ENCODE assay signal across 15 cellular contexts in genomic region chr14:74551903-74552371, GRCh38. TPM values are rescaled to one million over a fixed set of nuclear protein-coding genes. Genes with fewer than 3 reads are reported as not detected.
A peak's percentile ranks its signal among the peaks of the same experiment; 100 is the strongest.
DNase-seq lines count a peak whose midpoint lies in the region; ATAC-seq and TF ChIP-seq lines count a peak whose summit lies in the region.
"Had no signal": no experiment of that assay in that cellular context is flagged by ENCODE, and none has a peak within 500 bp of the region (broad histone marks: within the 10 kb centered on the region; RNA-seq: fewer than 3 reads in every experiment).

No MANE protein-coding gene starts in this region.

- H3K36me3 ChIP-seq in adrenal gland (replicated peaks in 1 of 2) (no peaks in the 10 kb centered on the region), heart right ventricle (peaks cover 0 to 18% (median 0%) of the 10 kb centered on the region in 9 donors), osteoblast (ENCODE audit: insufficient read depth, low read length) (peaks cover 90% of the 10 kb centered on the region), uterus (no peaks in the 10 kb centered on the region)

- H3K4me3 Mint-ChIP-seq in type B pancreatic cell = no peak overlapping the region
- H3K4me3 Mint-ChIP-seq: activated CD8-positive, alpha-beta memory T cell treated with anti-CD3 and anti-CD28 coated beads, Interleukin-2, amount 10 ng/mL, durations not matched to agents 7 days and 5 days; activated naive CD4-positive, alpha-beta T cell treated with anti-CD3 and anti-CD28 coated beads, Interleukin-2, amount 10 ng/mL, durations not matched to agents 7 days and 5 days; central memory CD8-positive, alpha-beta T cell had no signal

- H3K27me3 ChIP-seq in adrenal gland = no peaks in the 10 kb centered on the region
- H3K27me3 ChIP-seq in heart right ventricle = no peaks in the 10 kb centered on the region
- H3K27me3 ChIP-seq in osteoblast (ENCODE audit: insufficient read depth, low read length) = no peaks in the 10 kb centered on the region
- no peaks in the 10 kb centered on the region for H3K27me3 ChIP-seq in uterus

- H4K20me1 ChIP-seq in osteoblast (ENCODE audit: insufficient read depth, low read length) = peaks cover 9% of the 10 kb centered on the region

- H3K4me1 ChIP-seq in adrenal gland (replicated peaks in 1 of 2) = no peaks in the 10 kb centered on the region
- peaks cover 13 to 45% (median 33%) of the 10 kb centered on the region in 9 donors for H3K4me1 ChIP-seq in heart right ventricle
- peaks cover 15% of the 10 kb centered on the region for H3K4me1 ChIP-seq in osteoblast (ENCODE audit: insufficient read depth, low read length)
- peaks cover 0 to 8% of the 10 kb centered on the region in 2 donors for H3K4me1 ChIP-seq in uterus

- 60 to 76% (median 71%) methylated on average over 7 to 17 of the region's 17 CpGs for WGBS in adrenal gland, 4 donors
- WGBS in heart right ventricle, 2 donors = 28 to 34% methylated on average over 17 of the region's 17 CpGs

- H3K27ac ChIP-seq in adrenal gland = peak overlapping the region in 1 of 5 donors; percentile 28
- H3K27ac ChIP-seq in heart right ventricle = peak overlapping the region in 7 of 10 donors; percentile 13 to 70 (median 54)
- H3K27ac ChIP-seq in osteoblast (ENCODE audit: low read depth, low read length) = peak overlapping the region; percentile 12
- H3K27ac ChIP-seq in uterus = peak overlapping the region; percentile 20 to 38
- H3K27ac ChIP-seq: epithelial cell of prostate had no signal

- ATAC-seq in heart right ventricle = peak; percentile 39 to 81 (median 68)
- ATAC-seq: activated CD8-positive, alpha-beta memory T cell treated with anti-CD3 and anti-CD28 coated beads, Interleukin-2, amount 10 ng/mL, durations not matched to agents 7 days and 5 days had no signal

- H3K27me3 Mint-ChIP-seq in type B pancreatic cell = peaks cover 3% of the 10 kb centered on the region
- H3K27me3 Mint-ChIP-seq: central memory CD8-positive, alpha-beta T cell had no signal

- H3K79me2 ChIP-seq in osteoblast (ENCODE audit: insufficient read depth, low read length) = peaks cover 52% of the 10 kb centered on the region

- peak in 4 of 7 donors; percentile 35 to 60 (median 40) for DNase-seq in adrenal gland
- DNase-seq in heart right ventricle = peak; percentile 51 to 77
- DNase-seq in osteoblast (ENCODE audit: insufficient read length, low spot score, missing footprints) = no peak
- no peak for DNase-seq in uterus
- DNase-seq in stimulated activated naive CD4-positive, alpha-beta T cell treated with Interleukin-2 at 50 U/mL for 16 hours (lab: John Stamatoyannopoulos, UW) = no peak
- no peak for DNase-seq in GM19240 (ENCODE audit: insufficient read length, low spot score)
- no peak for DNase-seq in type B pancreatic cell (ENCODE audit: extremely low spot score, unreplicated experiment)
- DNase-seq: activated CD8-positive, alpha-beta memory T cell treated with anti-CD3 and anti-CD28 coated beads, Interleukin-2, amount 10 ng/mL, durations not matched to agents 7 days and 5 days; activated naive CD4-positive, alpha-beta T cell treated with anti-CD3 and anti-CD28 coated beads, Interleukin-2, amount 10 ng/mL, durations not matched to agents 7 days and 5 days; KBM-7; NCI-H1417 treated with DMSO at 0.1 percent for 48 hours; NCI-H69; SIG-M5 had no signal

- H3K9me3 ChIP-seq in adrenal gland (replicated peaks in 1 of 3) (no peaks in the 10 kb centered on the region), heart right ventricle (no peaks in the 10 kb centered on the region), osteoblast (ENCODE audit: low read depth, low read length) (no peaks in the 10 kb centered on the region), uterus (no peaks in the 10 kb centered on the region)

- no peak overlapping the region for H3K27ac Mint-ChIP-seq in type B pancreatic cell
- H3K27ac Mint-ChIP-seq: activated CD8-positive, alpha-beta memory T cell treated with anti-CD3 and anti-CD28 coated beads, Interleukin-2, amount 10 ng/mL, durations not matched to agents 7 days and 5 days; activated naive CD4-positive, alpha-beta T cell treated with anti-CD3 and anti-CD28 coated beads, Interleukin-2, amount 10 ng/mL, durations not matched to agents 7 days and 5 days had no signal

- H3K4me1 Mint-ChIP-seq in type B pancreatic cell (ENCODE audit: unreplicated experiment) = peaks cover 28% of the 10 kb centered on the region
- H3K4me1 Mint-ChIP-seq: activated CD8-positive, alpha-beta memory T cell treated with anti-CD3 and anti-CD28 coated beads, Interleukin-2, amount 10 ng/mL, durations not matched to agents 7 days and 5 days; activated naive CD4-positive, alpha-beta T cell treated with anti-CD3 and anti-CD28 coated beads, Interleukin-2, amount 10 ng/mL, durations not matched to agents 7 days and 5 days; central memory CD8-positive, alpha-beta T cell had no signal

- no peaks in the 10 kb centered on the region for H3K36me3 Mint-ChIP-seq in type B pancreatic cell
- H3K36me3 Mint-ChIP-seq: activated CD8-positive, alpha-beta memory T cell treated with anti-CD3 and anti-CD28 coated beads, Interleukin-2, amount 10 ng/mL, durations not matched to agents 7 days and 5 days; activated naive CD4-positive, alpha-beta T cell treated with anti-CD3 and anti-CD28 coated beads, Interleukin-2, amount 10 ng/mL, durations not matched to agents 7 days and 5 days had no signal

- H3K4me3 ChIP-seq in adrenal gland = no peak overlapping the region
- H3K4me3 ChIP-seq in heart right ventricle = peak overlapping the region in 2 of 10 donors; percentile 14
- H3K4me3 ChIP-seq in osteoblast (ENCODE audit: insufficient read depth, low read length) = no peak overlapping the region
- H3K4me3 ChIP-seq in uterus = no peak overlapping the region

- no peaks in the 10 kb centered on the region for H3K9me3 Mint-ChIP-seq in type B pancreatic cell
- H3K9me3 Mint-ChIP-seq: activated naive CD4-positive, alpha-beta T cell treated with anti-CD3 and anti-CD28 coated beads, Interleukin-2, amount 10 ng/mL, durations not matched to agents 7 days and 5 days; central memory CD8-positive, alpha-beta T cell had no signal

- no peak overlapping the region for H3K4me2 ChIP-seq in osteoblast (ENCODE audit: insufficient read depth, low read length)

- H2AFZ ChIP-seq in osteoblast (ENCODE audit: low read length) = no peak overlapping the region

- TF ChIP-seq CTCF in adrenal gland (IDR thresholded peaks at IDR 0.05) (no peak), heart right ventricle (IDR thresholded peaks at IDR 0.05) (no peak), osteoblast (IDR thresholded peaks at IDR 0.05; ENCODE audit: extremely low read depth, low read depth, low read length) (no peak), uterus (IDR thresholded peaks at IDR 0.05) (no peak), type B pancreatic cell (conservative IDR thresholded peaks at IDR 0.05) (no peak)

- TF ChIP-seq POLR2A in adrenal gland (IDR thresholded peaks at IDR 0.05) = no peak
- TF ChIP-seq POLR2A in uterus (IDR thresholded peaks at IDR 0.05) = no peak

- intact Hi-C loops in adrenal gland (cut with DNase I) (no loop called here), heart right ventricle (cut with DNase I) (loop anchor here in 2 of 10 donors (5.0 kb wide), 2 partner anchors 45 to 50 kb away; no protein-coding TSS in a partner anchor), uterus (cut with DNase I; ENCODE audit: low total_unique reads) (no loop called here)

RNA-seq across cellular contexts. Expression of gene ISCA2, which starts 58.4 kb away (rescaled TPM):
- total RNA-seq in adrenal gland (10 to 100 TPM; 13.2 to 63.6 (median 47.4) TPM), heart right ventricle (10 to 100 TPM; 32.0 to 44.3 (median 40.3) TPM), osteoblast (8.7 and 18.6 TPM in 2 replicates), uterus (10 to 100 TPM in 2 of 4 donors, 1 to 10 TPM in 2; 1.0 to 22.2 (median 11.0) TPM), type B pancreatic cell (ENCODE audit: low replicate concordance) (32.0 and 33.4 TPM in 2 replicates)
- polyA plus RNA-seq in adrenal gland (10 to 100 TPM; 20.7 to 50.4 (median 21.5) TPM), heart right ventricle (10 to 100 TPM; 20.6 to 32.1 TPM)

RNA-seq across cellular contexts. Expression of gene NPC2, which starts 58.8 kb away (rescaled TPM):
- total RNA-seq in adrenal gland (1,000 to 10,000 TPM in 1 of 8 donors, 100 to 1,000 TPM in 7; 271 to 1,243 (median 371) TPM), heart right ventricle (100 to 1,000 TPM in 5 of 10 donors, 10 to 100 TPM in 5; 70.0 to 258 (median 96.0) TPM), osteoblast (266 and 291 TPM in 2 replicates), uterus (100 to 1,000 TPM; 151 to 353 (median 209) TPM), type B pancreatic cell (ENCODE audit: low replicate concordance) (165 and 409 TPM in 2 replicates)
- polyA plus RNA-seq in adrenal gland (100 to 1,000 TPM; 179 to 375 (median 297) TPM), heart right ventricle (100 to 1,000 TPM; 130 to 148 TPM)

Comparison
In these comparisons a context has a peak if more than half of its experiments do, and no peak if none do; other contexts are left out.
1. DNase-seq: peak in adrenal gland (4 of 7) and heart right ventricle (2 of 2); none in osteoblast (single experiment), uterus (0 of 2), stimulated activated naive CD4-positive, alpha-beta T cell treated with Interleukin-2 at 50 U/mL for 16 hours (single experiment), GM19240 (single experiment) and type B pancreatic cell (single experiment).